ENCODE assay signal across 15 cellular contexts in genomic region chr1:183891158-183891557, GRCh38.
DNase-seq lines count a peak whose midpoint lies in the region; ATAC-seq and TF ChIP-seq lines count a peak whose summit lies in the region.
"Had no signal": no experiment of that assay in that cellular context is flagged by ENCODE, and none has a peak within 500 bp of the region (broad histone marks: within the 10 kb centered on the region; RNA-seq: fewer than 3 reads in every experiment).

No MANE protein-coding gene starts in this region.

- no peaks in the 10 kb centered on the region for H3K9me3 ChIP-seq in upper lobe of right lung
- H3K9me3 ChIP-seq: right atrium auricular region, stomach had no signal

- no peak overlapping the region for H3K4me3 ChIP-seq in upper lobe of right lung
- H3K4me3 ChIP-seq: right atrium auricular region, stomach had no signal

- TF ChIP-seq CTCF in upper lobe of right lung (IDR thresholded peaks at IDR 0.05) = no peak
- no peak for TF ChIP-seq CTCF in natural killer cell (IDR thresholded peaks at IDR 0.05)

- peaks cover 20% of the 10 kb centered on the region for H3K36me3 ChIP-seq in upper lobe of right lung

- H3K9me3 Mint-ChIP-seq in natural killer cell = no peaks in the 10 kb centered on the region
- H3K9me3 Mint-ChIP-seq: immature natural killer cell had no signal

- no peak overlapping the region for H3K4me3 Mint-ChIP-seq in natural killer cell
- H3K4me3 Mint-ChIP-seq: immature natural killer cell had no signal

- peak overlapping the region; percentile 67 for H3K27ac ChIP-seq in upper lobe of right lung
- H3K27ac ChIP-seq: right atrium auricular region, VCaP had no signal

- peaks cover 0 to 2% of the 10 kb centered on the region in 2 donors for H3K27me3 Mint-ChIP-seq in natural killer cell (ENCODE audit: low read depth in 2 of 2)

- H3K27ac Mint-ChIP-seq in natural killer cell = no peak overlapping the region
- H3K27ac Mint-ChIP-seq: immature natural killer cell had no signal

- DNase-seq in upper lobe of right lung (no peak), natural killer cell (no peak), GM19238 (ENCODE audit: insufficient read length, low spot score) (no peak)
- DNase-seq: dermis blood vessel endothelial cell, immature natural killer cell, NCI-H1417 treated with DMSO at 0.1 percent for 48 hours, NCI-H510A, SHP77, stomach had no signal

- peaks cover 44% of the 10 kb centered on the region for H3K4me1 ChIP-seq in upper lobe of right lung

- H3K4me1 Mint-ChIP-seq in natural killer cell = peaks cover 23 to 27% of the 10 kb centered on the region in 2 donors

- intact Hi-C loops in upper lobe of right lung (cut with DNase I) (no loop called here), natural killer cell (cut with micrococcal nuclease) (no loop called here)

- no peaks in the 10 kb centered on the region for H3K27me3 ChIP-seq in upper lobe of right lung
- H3K27me3 ChIP-seq: right atrium auricular region, stomach had no signal

- H3K36me3 Mint-ChIP-seq in natural killer cell = no peaks in the 10 kb centered on the region
- H3K36me3 Mint-ChIP-seq: immature natural killer cell had no signal

- peak; percentile 74 for ATAC-seq in GM19025 (IDR thresholded peaks at IDR 0.05; ENCODE audit: low read depth, unreplicated experiment)
- peak; percentile 77 for ATAC-seq in HG02571 (IDR thresholded peaks at IDR 0.05; ENCODE audit: unreplicated experiment)
- ATAC-seq in HG03439 (IDR thresholded peaks at IDR 0.05; ENCODE audit: unreplicated experiment) = peak; percentile 69
- no peak for ATAC-seq in upper lobe of right lung
- no peak for ATAC-seq in natural killer cell
- ATAC-seq in HG03108 (IDR thresholded peaks at IDR 0.05; ENCODE audit: unreplicated experiment) = no peak

Comparison
In these comparisons a context has a peak if more than half of its experiments do, and no peak if none do; other contexts are left out.
1. ATAC-seq: peak in GM19025 (single experiment), HG02571 (single experiment) and HG03439 (single experiment); none in upper lobe of right lung (single experiment), natural killer cell (0 of 3) and HG03108 (single experiment).